1 cellular context compared by ENCODE assay signal in genomic region chr9:132507670-132508469, GRCh38.
TF ChIP-seq lines count a peak whose summit lies in the region.

No MANE protein-coding gene starts in this region.

TF ChIP-seq in HEK293, 187 proteins besides CTCF, POLR2A, EP300 and RAD21 (continued from another document):
- no peak for TF ChIP-seq ZNF645 (tag by site-specific recombination; IDR thresholded peaks at IDR 0.05)
- TF ChIP-seq ZSCAN16 (tag by site-specific recombination; IDR thresholded peaks at IDR 0.05) = no peak
- no peak for TF ChIP-seq ZNF394 (tag by site-specific recombination; IDR thresholded peaks at IDR 0.05; ENCODE audit: borderline replicate concordance)
